ENCODE assay signal across 18 cellular contexts in the genomic region with DNA sequence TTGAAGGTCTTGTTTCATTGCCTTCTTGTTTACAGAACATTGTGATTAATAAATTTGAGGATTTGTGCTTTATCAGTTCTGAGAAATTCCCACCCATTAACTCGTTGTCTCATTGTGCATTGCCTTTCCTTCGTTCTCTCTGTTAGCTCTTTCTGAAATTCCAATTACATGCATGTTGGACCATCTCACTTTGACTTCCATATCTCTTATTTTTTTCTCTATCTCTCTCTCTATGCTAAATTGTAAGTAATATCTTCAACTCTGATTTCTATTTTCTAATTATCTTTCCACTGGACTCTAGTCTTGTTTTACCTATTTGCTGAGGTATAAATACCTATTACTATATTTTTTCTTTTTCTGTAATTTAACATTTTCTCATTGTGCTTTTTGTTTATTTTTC.
A peak's percentile ranks its signal among the peaks of the same experiment; 100 is the strongest.
DNase-seq lines count a peak whose midpoint lies in the region; ATAC-seq, FAIRE-seq and TF ChIP-seq lines count a peak whose summit lies in the region.
"Had no signal": no experiment of that assay in that cellular context is flagged by ENCODE, and none has a peak within 500 bp of the region (broad histone marks: within the 10 kb centered on the region; RNA-seq: fewer than 3 reads in every experiment).

No MANE protein-coding gene starts in this region.

- CTCF ChIA-PET in CD4-positive, alpha-beta T cell (lab: Charles Lee), result interaction anchor here (0.6 kb wide), 1 partner anchor 57 kb away, joined by 4 read pairs; no protein-coding TSS in a partner anchor

- H3K4me1 ChIP-seq in esophagus squamous epithelium, result peaks cover 0 to 23% (median 4%) of the 10 kb centered on the region in 3 donors

- TF ChIP-seq POLR2A in esophagus squamous epithelium (IDR thresholded peaks at IDR 0.05), result no peak

- 84 to 88% methylated on average over 2 of the region's 2 CpGs for WGBS in esophagus squamous epithelium, 2 donors

- H3K27me3 Mint-ChIP-seq in CD4-positive, alpha-beta T cell, result no peaks in the 10 kb centered on the region
- H3K27me3 Mint-ChIP-seq in activated naive CD8-positive, alpha-beta T cell treated with anti-CD3 and anti-CD28 coated beads, Interleukin-2, amount 50 U/mL, for 24 hours, result no peaks in the 10 kb centered on the region
- no peaks in the 10 kb centered on the region for H3K27me3 Mint-ChIP-seq in stimulated activated naive B cell treated with anti-CD40 and anti-IgM and Interleukin-4, amounts not matched to agents 10 μg/mL and 1 μg/mL and 100 μg/mL, for 72 hours
- H3K27me3 Mint-ChIP-seq: IgD-negative memory B cell had no signal

- H3K27ac Mint-ChIP-seq in CD4-positive, alpha-beta T cell, result peak overlapping the region; percentile 85
- H3K27ac Mint-ChIP-seq in activated naive CD8-positive, alpha-beta T cell treated with anti-CD3 and anti-CD28 coated beads, Interleukin-2, amount 50 U/mL, for 24 hours, result peak overlapping the region; percentile 61
- no peak overlapping the region for H3K27ac Mint-ChIP-seq in stimulated activated naive B cell treated with anti-CD40 and anti-IgM and Interleukin-4, amounts not matched to agents 10 μg/mL and 1 μg/mL and 100 μg/mL, for 72 hours

- H3K4me3 ChIP-seq in esophagus squamous epithelium, result no peak overlapping the region
- H3K4me3 ChIP-seq: BLaER1 treated with 17β-estradiol and CSF1 and Interleukin-3, amounts not matched to agents 10 nM and 100 nM had no signal

- POLR2A ChIA-PET in CD4-positive, alpha-beta T cell (lab: Charles Lee), result interaction anchor here (1.6 kb wide), 1 partner anchor 10 kb away, joined by 4 read pairs; no protein-coding TSS in a partner anchor

- no peaks in the 10 kb centered on the region for H3K9me3 ChIP-seq in CD4-positive, alpha-beta T cell (ENCODE audit: control insufficient read depth, low read length)
- no peaks in the 10 kb centered on the region for H3K9me3 ChIP-seq in esophagus squamous epithelium

- H3K9me3 Mint-ChIP-seq in CD4-positive, alpha-beta T cell, result no peaks in the 10 kb centered on the region
- peaks cover 3% of the 10 kb centered on the region for H3K9me3 Mint-ChIP-seq in activated naive CD8-positive, alpha-beta T cell treated with anti-CD3 and anti-CD28 coated beads, Interleukin-2, amount 50 U/mL, for 24 hours
- no peaks in the 10 kb centered on the region for H3K9me3 Mint-ChIP-seq in stimulated activated naive B cell treated with anti-CD40 and anti-IgM and Interleukin-4, amounts not matched to agents 10 μg/mL and 1 μg/mL and 100 μg/mL, for 72 hours

- no peaks in the 10 kb centered on the region for H3K36me3 ChIP-seq in esophagus squamous epithelium
- H3K36me3 ChIP-seq: BLaER1 treated with 17β-estradiol and CSF1 and Interleukin-3, amounts not matched to agents 10 nM and 100 nM had no signal

- H3K36me3 Mint-ChIP-seq in CD4-positive, alpha-beta T cell (ENCODE audit: low read depth), result peaks cover 9% of the 10 kb centered on the region
- H3K36me3 Mint-ChIP-seq in activated naive CD8-positive, alpha-beta T cell treated with anti-CD3 and anti-CD28 coated beads, Interleukin-2, amount 50 U/mL, for 24 hours (ENCODE audit: low read depth), result no peaks in the 10 kb centered on the region
- H3K36me3 Mint-ChIP-seq in stimulated activated naive B cell treated with anti-CD40 and anti-IgM and Interleukin-4, amounts not matched to agents 10 μg/mL and 1 μg/mL and 100 μg/mL, for 72 hours, result peaks cover 2 to 7% of the 10 kb centered on the region in 2 donors

- FAIRE-seq in GM19239 (lab: Jason Lieb, UNC) (peak; percentile 70), islet of Langerhans (lab: Jason Lieb, UNC) (peak; percentile 38)

- peaks cover 61% of the 10 kb centered on the region for H3K4me1 Mint-ChIP-seq in CD4-positive, alpha-beta T cell (ENCODE audit: low read depth)
- peaks cover 51% of the 10 kb centered on the region for H3K4me1 Mint-ChIP-seq in activated naive CD8-positive, alpha-beta T cell treated with anti-CD3 and anti-CD28 coated beads, Interleukin-2, amount 50 U/mL, for 24 hours
- peaks cover 18 to 34% of the 10 kb centered on the region in 2 donors for H3K4me1 Mint-ChIP-seq in stimulated activated naive B cell treated with anti-CD40 and anti-IgM and Interleukin-4, amounts not matched to agents 10 μg/mL and 1 μg/mL and 100 μg/mL, for 72 hours

- no peak overlapping the region for H3K4me3 Mint-ChIP-seq in CD4-positive, alpha-beta T cell
- no peak overlapping the region for H3K4me3 Mint-ChIP-seq in activated naive CD8-positive, alpha-beta T cell treated with anti-CD3 and anti-CD28 coated beads, Interleukin-2, amount 50 U/mL, for 24 hours
- H3K4me3 Mint-ChIP-seq in stimulated activated naive B cell treated with anti-CD40 and anti-IgM and Interleukin-4, amounts not matched to agents 10 μg/mL and 1 μg/mL and 100 μg/mL, for 72 hours, result no peak overlapping the region

- no peak for ATAC-seq in CD4-positive, alpha-beta T cell (ENCODE audit: poor library complexity)
- ATAC-seq in activated naive CD8-positive, alpha-beta T cell treated with anti-CD3 and anti-CD28 coated beads, Interleukin-2, amount 50 U/mL, for 24 hours, result no peak
- ATAC-seq in stimulated activated naive B cell treated with anti-CD40 and anti-IgM and Interleukin-4, amounts not matched to agents 10 μg/mL and 1 μg/mL and 100 μg/mL, for 72 hours (replicated peaks), result no peak

- H3K27ac ChIP-seq in CD4-positive, alpha-beta T cell (ENCODE audit: low read depth, low read length), result no peak overlapping the region
- no peak overlapping the region for H3K27ac ChIP-seq in esophagus squamous epithelium
- H3K27ac ChIP-seq: BLaER1 treated with 17β-estradiol and CSF1 and Interleukin-3, amounts not matched to agents 10 nM and 100 nM had no signal

- intact Hi-C loops in CD4-positive, alpha-beta T cell (cut with DNase I, micrococcal nuclease), result no loop called here
- intact Hi-C loops in esophagus squamous epithelium (cut with DNase I), result no loop called here

- DNase-seq in CD4-positive, alpha-beta T cell, result no peak
- DNase-seq in GM19239 (ENCODE audit: insufficient read length, low spot score) (no peak), esophagus squamous epithelium (lab: John Stamatoyannopoulos, UW) (no peak), HPDE6-E6E7 (ENCODE audit: extremely low spot score) (no peak)
- no peak for DNase-seq in activated naive CD8-positive, alpha-beta T cell treated with anti-CD3 and anti-CD28 coated beads, Interleukin-2, amount 50 U/mL, for 24 hours
- DNase-seq in stimulated activated naive B cell treated with anti-CD40 and anti-IgM and Interleukin-4, amounts not matched to agents 10 μg/mL and 1 μg/mL and 100 μg/mL, for 72 hours, result no peak
- DNase-seq: COR-L47, DMS 273 treated with DMSO at 0.1 percent for 48 hours, DND-41, Karpas-422, NCI-H1048, NCI-H1436, NCI-H2029, NCI-H345, NCI-H524 treated with DMSO at 0.1 percent for 48 hours had no signal

- no peaks in the 10 kb centered on the region for H3K27me3 ChIP-seq in CD4-positive, alpha-beta T cell (ENCODE audit: control insufficient read depth, insufficient read depth, low read length)
- H3K27me3 ChIP-seq in esophagus squamous epithelium, result no peaks in the 10 kb centered on the region
- H3K27me3 ChIP-seq: BLaER1 treated with 17β-estradiol and CSF1 and Interleukin-3, amounts not matched to agents 10 nM and 100 nM had no signal

- TF ChIP-seq CTCF in CD4-positive, alpha-beta T cell (IDR thresholded peaks at IDR 0.05), result no peak
- TF ChIP-seq CTCF in esophagus squamous epithelium (IDR thresholded peaks at IDR 0.05), result no peak
